ENCODE assay signal across 21 cellular contexts in the genomic region with DNA sequence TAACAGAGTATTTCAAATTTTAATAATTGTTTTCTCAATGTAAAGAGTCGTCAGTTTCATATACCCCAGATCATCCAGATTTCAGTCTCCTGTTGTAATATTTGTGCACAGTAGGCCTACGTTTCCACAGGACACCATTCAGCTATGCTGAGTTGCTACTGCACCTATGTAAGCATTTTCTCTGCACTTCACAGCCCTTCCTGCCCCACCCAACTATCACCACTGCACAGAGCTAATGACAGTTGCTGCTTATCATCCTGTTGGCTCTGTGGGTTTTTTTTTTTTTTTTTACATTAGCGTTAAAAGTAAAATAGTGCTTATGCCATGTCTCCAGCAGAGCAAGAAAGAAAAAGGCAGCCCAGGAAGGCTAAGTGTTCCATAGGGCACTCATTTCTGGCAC. TPM values are rescaled to one million over a fixed set of nuclear protein-coding genes. Genes with fewer than 3 reads are reported as not detected.
DNase-seq lines count a peak whose midpoint lies in the region; ATAC-seq and TF ChIP-seq lines count a peak whose summit lies in the region.
"Had no signal": no experiment of that assay in that cellular context is flagged by ENCODE, and none has a peak within 500 bp of the region (broad histone marks: within the 10 kb centered on the region; RNA-seq: fewer than 3 reads in every experiment).

No MANE protein-coding gene starts in this region.

- H3K27me3 Mint-ChIP-seq in activated naive CD4-positive, alpha-beta T cell treated with anti-CD3 and anti-CD28 coated beads for 36 hours (ENCODE audit: low read depth), result no peaks in the 10 kb centered on the region
- H3K27me3 Mint-ChIP-seq in activated CD8-positive, alpha-beta T cell treated with anti-CD3 and anti-CD28 coated beads for 36 hours, result peaks cover under 1% of the 10 kb centered on the region
- peaks cover 0 to 1% of the 10 kb centered on the region in 2 donors for H3K27me3 Mint-ChIP-seq in natural killer cell (ENCODE audit: low read depth in 2 of 2)
- H3K27me3 Mint-ChIP-seq: stimulated activated naive CD8-positive, alpha-beta T cell treated with anti-CD3 and anti-CD28 coated beads, Interleukin-15, Interleukin-2, amounts not matched to agents 100 ng/mL and 50 ng/mL, for 24 hours had no signal

- H3K4me1 Mint-ChIP-seq in activated naive CD4-positive, alpha-beta T cell treated with anti-CD3 and anti-CD28 coated beads for 36 hours (ENCODE audit: low read depth), result peaks cover 23% of the 10 kb centered on the region
- H3K4me1 Mint-ChIP-seq in activated CD8-positive, alpha-beta T cell treated with anti-CD3 and anti-CD28 coated beads for 36 hours (ENCODE audit: low read depth), result peaks cover 14% of the 10 kb centered on the region
- H3K4me1 Mint-ChIP-seq in natural killer cell, result peaks cover 35 to 37% of the 10 kb centered on the region in 2 donors

- H3K9me3 Mint-ChIP-seq in activated naive CD4-positive, alpha-beta T cell treated with anti-CD3 and anti-CD28 coated beads for 36 hours, result no peaks in the 10 kb centered on the region
- no peaks in the 10 kb centered on the region for H3K9me3 Mint-ChIP-seq in activated naive CD4-positive, alpha-beta T cell treated with anti-CD3 and anti-CD28 coated beads, Interleukin-2, amount 50 U/mL, for 72 hours
- H3K9me3 Mint-ChIP-seq in activated CD8-positive, alpha-beta T cell treated with anti-CD3 and anti-CD28 coated beads for 36 hours, result no peaks in the 10 kb centered on the region
- no peaks in the 10 kb centered on the region for H3K9me3 Mint-ChIP-seq in natural killer cell
- H3K9me3 Mint-ChIP-seq: brain; stimulated activated naive CD8-positive, alpha-beta T cell treated with anti-CD3 and anti-CD28 coated beads, Interleukin-15, Interleukin-2, amounts not matched to agents 100 ng/mL and 50 ng/mL, for 24 hours had no signal

- no peaks in the 10 kb centered on the region for H3K36me3 Mint-ChIP-seq in activated naive CD4-positive, alpha-beta T cell treated with anti-CD3 and anti-CD28 coated beads for 36 hours (ENCODE audit: low read depth)
- no peaks in the 10 kb centered on the region for H3K36me3 Mint-ChIP-seq in activated naive CD4-positive, alpha-beta T cell treated with anti-CD3 and anti-CD28 coated beads, Interleukin-2, amount 50 U/mL, for 72 hours
- no peaks in the 10 kb centered on the region for H3K36me3 Mint-ChIP-seq in activated CD8-positive, alpha-beta T cell treated with anti-CD3 and anti-CD28 coated beads for 36 hours (ENCODE audit: low read depth)
- no peaks in the 10 kb centered on the region for H3K36me3 Mint-ChIP-seq in natural killer cell
- H3K36me3 Mint-ChIP-seq: brain had no signal

- peak; percentile 34 for DNase-seq in activated naive CD4-positive, alpha-beta T cell treated with anti-CD3 and anti-CD28 coated beads for 36 hours
- DNase-seq in activated naive CD4-positive, alpha-beta T cell treated with anti-CD3 and anti-CD28 coated beads, Interleukin-2, amount 50 U/mL, for 72 hours (ENCODE audit: low spot score in 2 of 2), result no peak
- DNase-seq in NCI-H2227 (lab: John Stamatoyannopoulos, UW; ENCODE audit: unreplicated experiment) (peak; percentile 34), natural killer cell (no peak), kidney glomerular epithelial cell (lab: John Stamatoyannopoulos, UW) (no peak), GM13977 (ENCODE audit: low spot score) (no peak), midbrain (lab: John Stamatoyannopoulos, UW) (no peak)
- no peak for DNase-seq in activated CD8-positive, alpha-beta T cell treated with anti-CD3 and anti-CD28 coated beads for 36 hours
- DNase-seq: EL, NCI-H2081 treated with DMSO at 0.1 percent for 48 hours, WERI-Rb-1 had no signal

- intact Hi-C loops in activated naive CD4-positive, alpha-beta T cell treated with anti-CD3 and anti-CD28 coated beads for 36 hours (cut with micrococcal nuclease), result no loop called here
- intact Hi-C loops in activated CD8-positive, alpha-beta T cell treated with anti-CD3 and anti-CD28 coated beads for 36 hours (cut with micrococcal nuclease), result loop anchor here (10.0 kb wide), 2 partner anchors 235 to 435 kb away; a partner anchor contains a TSS
- intact Hi-C loops in natural killer cell (cut with micrococcal nuclease), result no loop called here

- TF ChIP-seq CTCF in activated CD8-positive, alpha-beta T cell treated with anti-CD3 and anti-CD28 coated beads for 36 hours (IDR thresholded peaks at IDR 0.05), result no peak
- TF ChIP-seq CTCF in natural killer cell (IDR thresholded peaks at IDR 0.05) (no peak), GM13977 (IDR thresholded peaks at IDR 0.05; ENCODE audit: extremely low read depth, insufficient read depth, missing control alignments) (no peak)

- H3K27ac Mint-ChIP-seq in activated naive CD4-positive, alpha-beta T cell treated with anti-CD3 and anti-CD28 coated beads for 36 hours, result no peak overlapping the region
- no peak overlapping the region for H3K27ac Mint-ChIP-seq in activated naive CD4-positive, alpha-beta T cell treated with anti-CD3 and anti-CD28 coated beads, Interleukin-2, amount 50 U/mL, for 72 hours
- no peak overlapping the region for H3K27ac Mint-ChIP-seq in activated CD8-positive, alpha-beta T cell treated with anti-CD3 and anti-CD28 coated beads for 36 hours
- H3K27ac Mint-ChIP-seq in natural killer cell, result peak overlapping the region; percentile 78 to 79
- H3K27ac Mint-ChIP-seq: brain; stimulated activated naive CD8-positive, alpha-beta T cell treated with anti-CD3 and anti-CD28 coated beads, Interleukin-15, Interleukin-2, amounts not matched to agents 100 ng/mL and 50 ng/mL, for 24 hours had no signal

- POLR2A ChIA-PET in activated CD8-positive, alpha-beta T cell treated with anti-CD3 and anti-CD28 coated beads for 36 hours (lab: Charles Lee), result interaction anchor here (0.6 to 0.7 kb wide), 2 partner anchors 143 to 155 kb away, joined by 3 to 4 read pairs; no protein-coding TSS in a partner anchor

- ATAC-seq in activated naive CD4-positive, alpha-beta T cell treated with anti-CD3 and anti-CD28 coated beads, Interleukin-2, amount 50 U/mL, for 72 hours, result no peak
- ATAC-seq in activated CD8-positive, alpha-beta T cell treated with anti-CD3 and anti-CD28 coated beads for 36 hours, result peak; percentile 45
- ATAC-seq in natural killer cell, result peak; percentile 91 to 99 (median 98)

- H3K4me3 Mint-ChIP-seq in activated naive CD4-positive, alpha-beta T cell treated with anti-CD3 and anti-CD28 coated beads for 36 hours, result no peak overlapping the region
- H3K4me3 Mint-ChIP-seq in activated CD8-positive, alpha-beta T cell treated with anti-CD3 and anti-CD28 coated beads for 36 hours, result no peak overlapping the region
- peak overlapping the region; percentile 80 for H3K4me3 Mint-ChIP-seq in natural killer cell
- H3K4me3 Mint-ChIP-seq: brain; stimulated activated naive CD8-positive, alpha-beta T cell treated with anti-CD3 and anti-CD28 coated beads, Interleukin-15, Interleukin-2, amounts not matched to agents 100 ng/mL and 50 ng/mL, for 24 hours had no signal

- in situ Hi-C loops in GM13977 (cut with MboI; ENCODE audit: low pct_unique_long_range_greater_than_20kb, low sequenced_read_pairs, unreplicated experiment), result loop anchor here (25.0 kb wide), 1 partner anchor 308 kb away; the partner anchor contains the start of gene PIP5K1B

- CTCF ChIA-PET in activated naive CD4-positive, alpha-beta T cell treated with anti-CD3 and anti-CD28 coated beads for 36 hours (lab: Charles Lee), result interaction anchor here (0.6 to 1.6 kb wide), 6 partner anchors 9 to 448 kb away, joined by 3 to 10 read pairs (median 4); partner anchors contain the start of gene FXN
- CTCF ChIA-PET in activated CD8-positive, alpha-beta T cell treated with anti-CD3 and anti-CD28 coated beads for 36 hours (lab: Charles Lee), result interaction anchor here (1.4 to 2.3 kb wide), 3 partner anchors 9 to 16 kb away, joined by 4 to 13 read pairs (median 7); partner anchors contain the start of gene FXN

RNA-seq across cellular contexts. Expression of gene PRKACG, which starts 5.9 kb away (rescaled TPM):
- total RNA-seq in activated naive CD4-positive, alpha-beta T cell treated with anti-CD3 and anti-CD28 coated beads for 36 hours, result not detected
- total RNA-seq in activated naive CD4-positive, alpha-beta T cell treated with anti-CD3 and anti-CD28 coated beads, Interleukin-2, amount 50 U/mL, for 72 hours, result not detected
- not detected for total RNA-seq in activated CD8-positive, alpha-beta T cell treated with anti-CD3 and anti-CD28 coated beads for 36 hours
- total RNA-seq in natural killer cell, result not detected
- total RNA-seq: dermis microvascular lymphatic vessel endothelial cell, fibroblast of lung, H4, hepatocyte, HT1080, MCF 10A, posterior vena cava, SK-MEL-5 had no signal

RNA-seq across cellular contexts. Expression of gene FXN, which starts 15.7 kb away (rescaled TPM):
- 10 to 100 TPM; 16.8 to 17.3 TPM for total RNA-seq in activated naive CD4-positive, alpha-beta T cell treated with anti-CD3 and anti-CD28 coated beads for 36 hours
- total RNA-seq in activated naive CD4-positive, alpha-beta T cell treated with anti-CD3 and anti-CD28 coated beads, Interleukin-2, amount 50 U/mL, for 72 hours, result 10 to 100 TPM in 1 of 2 donors, 1 to 10 TPM in 1; 7.0 to 22.9 TPM
- 10 to 100 TPM; 21.0 to 21.8 TPM for total RNA-seq in activated CD8-positive, alpha-beta T cell treated with anti-CD3 and anti-CD28 coated beads for 36 hours
- 10 to 100 TPM; 11.5 to 19.4 (median 18.9) TPM for total RNA-seq in natural killer cell

Comparison
In these comparisons a context has a peak if more than half of its experiments do, and no peak if none do; other contexts are left out.
1. DNase-seq: peak in activated naive CD4-positive, alpha-beta T cell treated with anti-CD3 and anti-CD28 coated beads for 36 hours (single experiment) and NCI-H2227 (single experiment); none in activated naive CD4-positive, alpha-beta T cell treated with anti-CD3 and anti-CD28 coated beads, Interleukin-2, amount 50 U/mL, for 72 hours (0 of 2), activated CD8-positive, alpha-beta T cell treated with anti-CD3 and anti-CD28 coated beads for 36 hours (single experiment), natural killer cell (single experiment), kidney glomerular epithelial cell (single experiment), GM13977 (single experiment) and midbrain (single experiment).
2. H3K27ac Mint-ChIP-seq: peak in natural killer cell (2 of 2); none in activated naive CD4-positive, alpha-beta T cell treated with anti-CD3 and anti-CD28 coated beads for 36 hours (single experiment), activated naive CD4-positive, alpha-beta T cell treated with anti-CD3 and anti-CD28 coated beads, Interleukin-2, amount 50 U/mL, for 72 hours (0 of 2) and activated CD8-positive, alpha-beta T cell treated with anti-CD3 and anti-CD28 coated beads for 36 hours (single experiment).
3. ATAC-seq: peak in activated CD8-positive, alpha-beta T cell treated with anti-CD3 and anti-CD28 coated beads for 36 hours (single experiment) and natural killer cell (3 of 3); none in activated naive CD4-positive, alpha-beta T cell treated with anti-CD3 and anti-CD28 coated beads, Interleukin-2, amount 50 U/mL, for 72 hours (0 of 2).